ENCODE assay signal across 22 cellular contexts in the genomic region with DNA sequence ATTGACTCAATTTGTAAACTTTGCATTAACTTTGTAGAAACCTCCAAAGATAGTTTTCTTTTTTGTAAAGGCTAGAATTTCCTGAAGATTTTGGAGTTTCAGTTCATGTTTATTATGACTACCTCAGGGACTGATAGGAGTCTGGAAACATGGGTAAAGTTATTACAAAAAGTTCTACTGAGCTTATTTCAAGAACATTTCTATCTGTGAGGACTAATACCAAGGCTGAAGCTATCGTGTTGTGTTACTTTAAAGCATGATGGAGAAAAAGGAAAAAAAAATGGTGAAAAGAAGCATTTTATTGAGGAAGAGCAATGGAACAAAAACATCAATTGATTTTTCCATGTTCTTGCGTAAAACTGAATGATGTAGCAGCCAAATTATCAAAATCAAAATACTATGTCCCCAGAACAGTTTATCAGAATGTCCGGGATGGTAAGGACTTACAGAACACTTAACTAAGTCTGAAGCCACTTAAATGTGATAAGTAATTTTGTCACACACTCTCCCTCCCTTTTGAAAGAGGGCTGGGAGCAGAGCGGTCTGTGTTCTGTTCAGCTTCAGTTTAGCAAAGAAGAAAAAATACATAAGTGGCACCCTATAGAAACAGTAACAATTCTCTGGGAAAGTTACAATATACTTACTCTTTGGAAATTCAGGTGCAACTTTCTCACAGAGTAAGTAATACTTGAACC.
"Had no signal": no experiment of that assay in that cellular context is flagged by ENCODE, and none has a peak within 500 bp of the region (broad histone marks: within the 10 kb centered on the region; RNA-seq: fewer than 3 reads in every experiment).

No MANE protein-coding gene starts in this region.

- H3K9me3 ChIP-seq: SJCRH30 had no signal

- DNase-seq: Kasumi-1, MM.1S, NCI-H1092 treated with DMSO at 0.1 percent for 48 hours, NCI-H1436, NCI-H187, NCI-H2029, NCI-H2081 treated with DMSO at 0.1 percent for 48 hours, NCI-H2171, NCI-H226, NCI-H446, NCI-H510A, NCI-H524 treated with DMSO at 0.1 percent for 48 hours, NCI-H69, NCI-H774, RPMI8226, SHP77 treated with DMSO at 0.1 percent for 48 hours, SJCRH30 had no signal

- H3K4me2 ChIP-seq: KMS-11 had no signal

- H3K9ac ChIP-seq: KMS-11 had no signal

- H3K4me1 Mint-ChIP-seq: IgD-negative memory B cell had no signal

- ATAC-seq: K562, SK-N-SH treated with all-trans-retinoic acid at 6 μM for 48 hours had no signal

- H3K36me3 Mint-ChIP-seq: IgD-negative memory B cell had no signal

- H3K4me1 ChIP-seq: SJCRH30 had no signal

- H3K27ac ChIP-seq: HL-60, KMS-11, SJCRH30 had no signal

- H3K27ac Mint-ChIP-seq: IgD-negative memory B cell had no signal

- H3K27me3 ChIP-seq: SJCRH30 had no signal

- H3K36me3 ChIP-seq: SJCRH30 had no signal

- H3K4me3 Mint-ChIP-seq: IgD-negative memory B cell had no signal

- H3K4me3 ChIP-seq: K562, SJCRH30 had no signal
